In the genomic region with DNA sequence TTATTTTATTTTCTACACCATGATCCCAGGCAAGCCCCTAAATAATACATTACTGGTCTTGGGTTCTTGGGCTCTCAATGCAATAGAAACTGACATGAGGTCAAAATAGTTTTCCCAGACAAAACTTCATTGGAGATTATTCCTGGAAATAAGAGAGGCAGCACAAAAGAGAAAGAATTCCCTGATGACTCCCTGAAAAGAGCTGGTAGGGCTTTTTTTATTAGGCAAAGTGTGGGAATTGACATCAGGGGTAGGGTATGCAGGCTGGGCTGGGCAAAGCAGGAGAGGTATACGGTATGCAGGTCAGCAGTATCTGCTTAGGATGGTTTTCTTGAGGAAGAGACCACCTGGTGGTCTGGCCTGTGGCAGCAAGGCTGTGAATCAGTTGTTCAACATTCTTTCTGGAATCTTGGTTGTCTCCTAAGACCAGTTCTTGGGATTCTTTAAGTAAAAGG, we compare ENCODE assay signal across 10 cellular contexts.
DNase-seq lines count a peak whose midpoint lies in the region; TF ChIP-seq lines count a peak whose summit lies in the region.
"Had no signal": no experiment of that assay in that cellular context is flagged by ENCODE, and none has a peak within 500 bp of the region (broad histone marks: within the 10 kb centered on the region; RNA-seq: fewer than 3 reads in every experiment).

No MANE protein-coding gene starts in this region.

- H3K9me3 Mint-ChIP-seq in nephron: peaks cover 4% of the 10 kb centered on the region

- no peak overlapping the region for H3K4me3 Mint-ChIP-seq in nephron

- no peaks in the 10 kb centered on the region for H4K20me1 ChIP-seq in OCI-LY3 (ENCODE audit: insufficient read depth, low read length)

- H3K27me3 ChIP-seq in OCI-LY3 (ENCODE audit: low read depth, low read length): no peaks in the 10 kb centered on the region

- peaks cover 8% of the 10 kb centered on the region for H3K27me3 Mint-ChIP-seq in nephron (ENCODE audit: low read depth)

- DNase-seq in epithelial cell of prostate (ENCODE audit: low read depth, low spot score): no peak
- DNase-seq in NCI-H345 treated with DMSO at 0.1 percent for 48 hours (lab: John Stamatoyannopoulos, UW; ENCODE audit: unreplicated experiment): no peak
- no peak for DNase-seq in GM20000 (ENCODE audit: low spot score)
- DNase-seq in GM13976 (ENCODE audit: low spot score): no peak
- DNase-seq in activated naive CD4-positive, alpha-beta T cell treated with Interleukin-2 at 50 U/mL for 16 hours: no peak
- DNase-seq: activated T-cell treated with anti-CD3 and anti-CD28 coated beads, Interleukin-2, amount 50 U/mL, for 1 hour; T-helper 2 cell had no signal

- H3K4me1 Mint-ChIP-seq in nephron: peaks cover 31% of the 10 kb centered on the region

- H3K9me3 ChIP-seq in OCI-LY3 (ENCODE audit: insufficient read depth, low read length): no peaks in the 10 kb centered on the region

- 0 out of 2 replicates have a peak overlapping the region, but pooled peaks have one; percentile 2 for H3K4me2 ChIP-seq in OCI-LY3 (ENCODE audit: low read length)

- H3K27ac ChIP-seq in 22Rv1 (peak overlapping the region; percentile 51), OCI-LY3 (ENCODE audit: low read length) (no peak overlapping the region), epithelial cell of prostate (peak overlapping the region; percentile 80)

- TF ChIP-seq CTCF in 22Rv1 (IDR thresholded peaks at IDR 0.05) (no peak), OCI-LY3 (IDR thresholded peaks at IDR 0.05; ENCODE audit: low read depth, low read length) (no peak), nephron (IDR thresholded peaks at IDR 0.05; ENCODE audit: unreplicated experiment in 3 of 3) (no peak), GM20000 (IDR thresholded peaks at IDR 0.05; ENCODE audit: extremely low read depth, missing control alignments) (no peak), GM13976 (IDR thresholded peaks at IDR 0.05; ENCODE audit: borderline replicate concordance, control extremely low read depth, extremely low read depth, insufficient read depth, missing control alignments) (no peak)

- in situ Hi-C loops in GM13976 (cut with MboI; ENCODE audit: low sequenced_read_pairs, unreplicated experiment): no loop called here

- H3K4me3 ChIP-seq in OCI-LY3 (ENCODE audit: low read length): no peak overlapping the region

- H3K79me2 ChIP-seq in OCI-LY3 (ENCODE audit: low read length): no peaks in the 10 kb centered on the region

- H3K9ac ChIP-seq in OCI-LY3 (ENCODE audit: low read length): no peak overlapping the region

- peaks cover 4% of the 10 kb centered on the region for H3K36me3 Mint-ChIP-seq in nephron (ENCODE audit: low read depth)

- peaks cover 15% of the 10 kb centered on the region for H3K4me1 ChIP-seq in OCI-LY3 (ENCODE audit: low read length)

- H2AFZ ChIP-seq in OCI-LY3 (ENCODE audit: low read depth, low read length): no peak overlapping the region

- H3K36me3 ChIP-seq in OCI-LY3 (replicated peaks; ENCODE audit: low read depth, low read length): no peaks in the 10 kb centered on the region

- peak overlapping the region; percentile 80 to 93 (median 93) for H3K27ac Mint-ChIP-seq in nephron
